Comparison of ENCODE assay signal across 1 cellular context in genomic region chr1:36377776-36378175, GRCh38.
TF ChIP-seq lines count a peak whose summit lies in the region.

No MANE protein-coding gene starts in this region.

TF ChIP-seq in K562, 482 proteins besides CTCF, POLR2A, EP300 and RAD21 (continues in another document):
- TF ChIP-seq NR2C2 (CRISPR knock-in tag; IDR thresholded peaks at IDR 0.05) (no peak), NR2C2 (tag; IDR thresholded peaks at IDR 0.05) (no peak), ESRRA (IDR thresholded peaks at IDR 0.05; ENCODE audit: borderline replicate concordance, low read depth) (peak; percentile 93), CCAR2 (IDR thresholded peaks at IDR 0.05; ENCODE audit: low read depth, low read length) (no peak), MITF (IDR thresholded peaks at IDR 0.05) (no peak), NFATC3 (IDR thresholded peaks at IDR 0.05) (no peak), RB1 (IDR thresholded peaks at IDR 0.05; ENCODE audit: low read depth) (no peak), FUS (optimal IDR thresholded peaks at IDR 0.05; ENCODE audit: low read depth, low read length) (no peak), GTF2A2 (tag; IDR thresholded peaks at IDR 0.05) (no peak), ETV1 (tag; conservative IDR thresholded peaks at IDR 0.05; ENCODE audit: low read depth) (peak; percentile 80), KLF6 (CRISPR knock-in tag; IDR thresholded peaks at IDR 0.05; ENCODE audit: borderline replicate concordance) (no peak), BACH1 (tag; IDR thresholded peaks at IDR 0.05) (no peak), KAT2B (IDR thresholded peaks at IDR 0.05; ENCODE audit: low read depth, low read length) (no peak), ZNF398 (CRISPR knock-in tag; IDR thresholded peaks at IDR 0.05) (no peak), ZC3H4 (CRISPR knock-in tag; IDR thresholded peaks at IDR 0.05; ENCODE audit: borderline replicate concordance) (no peak), POLR2H (tag; IDR thresholded peaks at IDR 0.05; ENCODE audit: low read depth) (no peak), NUFIP1 (IDR thresholded peaks at IDR 0.05; ENCODE audit: partially characterized antibody) (no peak), KAT7 (CRISPR knock-in tag; IDR thresholded peaks at IDR 0.05; ENCODE audit: borderline replicate concordance) (no peak), CEBPZ (IDR thresholded peaks at IDR 0.05; ENCODE audit: borderline replicate concordance, low read depth, low read length) (no peak), USF2 (CRISPR knock-in tag; IDR thresholded peaks at IDR 0.05) (no peak), FOXJ3 (CRISPR knock-in tag; IDR thresholded peaks at IDR 0.05) (no peak), PHF8 (IDR thresholded peaks at IDR 0.05; ENCODE audit: borderline replicate concordance, low read length) (no peak), HDAC2 (IDR thresholded peaks at IDR 0.05) (peak; percentile 44; the same call in 1 of the 2 replicates), ZNF639 (CRISPR knock-in tag; conservative IDR thresholded peaks at IDR 0.05 in 1 of 2, IDR thresholded peaks at IDR 0.05 in 1 of 2) (no peak), STAT6 (CRISPR knock-in tag; IDR thresholded peaks at IDR 0.05) (no peak), ATF2 (CRISPR knock-in tag; IDR thresholded peaks at IDR 0.05) (no peak), SIRT6 (IDR thresholded peaks at IDR 0.05; ENCODE audit: low read depth, low read length) (no peak), ZNF75A (CRISPR knock-in tag; IDR thresholded peaks at IDR 0.05) (no peak), SMAD3 (CRISPR knock-in tag; conservative IDR thresholded peaks at IDR 0.05) (no peak), ZNF707 (CRISPR knock-in tag; conservative IDR thresholded peaks at IDR 0.05) (no peak), ASH1L (IDR thresholded peaks at IDR 0.05; ENCODE audit: borderline replicate concordance, low read depth, partially characterized antibody) (no peak), E2F4 (CRISPR knock-in tag; IDR thresholded peaks at IDR 0.05; ENCODE audit: low read depth) (no peak), CTCFL (IDR thresholded peaks at IDR 0.05; ENCODE audit: borderline replicate concordance, insufficient read depth, low read depth, low read length, poor library complexity, severe bottlenecking) (no peak), RBM22 (IDR thresholded peaks at IDR 0.05; ENCODE audit: low read depth, low read length, poor library complexity, severe bottlenecking) (no peak), SMARCA4 (IDR thresholded peaks at IDR 0.05) (no peak), ZNF24 (IDR thresholded peaks at IDR 0.05) (no peak), BCOR (IDR thresholded peaks at IDR 0.05) (peak; percentile 75), SREBF2 (CRISPR knock-in tag; IDR thresholded peaks at IDR 0.05) (no peak), ATF1 (CRISPR knock-in tag; IDR thresholded peaks at IDR 0.05) (no peak), ATF1 (tag; IDR thresholded peaks at IDR 0.05) (no peak), SRF (CRISPR knock-in tag; IDR thresholded peaks at IDR 0.05) (no peak), ZNF212 (CRISPR knock-in tag; IDR thresholded peaks at IDR 0.05) (no peak), EHMT2 (IDR thresholded peaks at IDR 0.05) (no peak), MTA1 (IDR thresholded peaks at IDR 0.05; ENCODE audit: borderline replicate concordance) (no peak), FOSL1 (tag; conservative IDR thresholded peaks at IDR 0.05) (no peak), RBM25 (IDR thresholded peaks at IDR 0.05; ENCODE audit: low read depth, low read length, severe bottlenecking) (peak; percentile 44), SRSF9 (IDR thresholded peaks at IDR 0.05; ENCODE audit: borderline replicate concordance, low read depth, low read length) (no peak), GATA2 (CRISPR knock-in tag; IDR thresholded peaks at IDR 0.05) (no peak), NR4A1 (CRISPR knock-in tag; IDR thresholded peaks at IDR 0.05) (no peak), NR4A1 (tag; IDR thresholded peaks at IDR 0.05) (no peak), KDM1A (IDR thresholded peaks at IDR 0.05) (peak; percentile 32 to 35; a peak in 1 of 4 replicates), SMARCA5 (IDR thresholded peaks at IDR 0.05) (peak; percentile 70; the same call in 1 of the 2 replicates), HLTF (IDR thresholded peaks at IDR 0.05) (no peak), SIN3A (IDR thresholded peaks at IDR 0.05; ENCODE audit: borderline replicate concordance in 2 of 2, control insufficient read depth in 1 of 2, low read depth in 2 of 2, low read length in 2 of 2) (no peak), PCBP2 (IDR thresholded peaks at IDR 0.05; ENCODE audit: low read depth, low read length, poor library complexity, severe bottlenecking) (no peak), ZNF311 (CRISPR knock-in tag; IDR thresholded peaks at IDR 0.05) (no peak)
